Comparison of ENCODE assay signal across 13 cellular contexts in genomic region chr15:90819390-90819789, GRCh38. TPM values are rescaled to one million over a fixed set of nuclear protein-coding genes. Genes with fewer than 3 reads are reported as not detected.
DNase-seq lines count a peak whose midpoint lies in the region; ATAC-seq and TF ChIP-seq lines count a peak whose summit lies in the region.
"Had no signal": no experiment of that assay in that cellular context is flagged by ENCODE, and none has a peak within 500 bp of the region (broad histone marks: within the 10 kb centered on the region; RNA-seq: fewer than 3 reads in every experiment).

No MANE protein-coding gene starts in this region.

- POLR2A ChIA-PET in activated CD4-positive, alpha-beta memory T cell treated with anti-CD3 and anti-CD28 coated beads for 36 hours (lab: Charles Lee): no interaction called here

- H3K36me3 ChIP-seq in stomach: no peaks in the 10 kb centered on the region

- no peak for TF ChIP-seq CTCF in stomach (IDR thresholded peaks at IDR 0.05)

- peaks cover 1 to 40% (median 24%) of the 10 kb centered on the region in 4 donors for H3K4me1 ChIP-seq in stomach

- no peak for TF ChIP-seq EP300 in stomach (IDR thresholded peaks at IDR 0.05)

- intact Hi-C loops in activated CD4-positive, alpha-beta memory T cell treated with anti-CD3 and anti-CD28 coated beads for 36 hours (cut with micrococcal nuclease): loop anchor here (5.0 kb wide), 1 partner anchor 113 kb away; the partner anchor contains the start of gene HDDC3
- intact Hi-C loops in left ventricle myocardium superior (cut with micrococcal nuclease) (no loop called here), stomach (cut with DNase I; ENCODE audit: low total_unique reads) (no loop called here)

- no peaks in the 10 kb centered on the region for H3K27me3 ChIP-seq in stomach

- no peaks in the 10 kb centered on the region for H3K9me3 Mint-ChIP-seq in activated T-cell treated with anti-CD3 and anti-CD28 coated beads, Interleukin-2, amount 50 U/mL, for 24 hours
- H3K9me3 Mint-ChIP-seq in activated CD4-positive, alpha-beta memory T cell treated with anti-CD3 and anti-CD28 coated beads for 36 hours: no peaks in the 10 kb centered on the region
- H3K9me3 Mint-ChIP-seq: IgD-negative memory B cell, T-cell had no signal

- DNase-seq in activated T-cell treated with anti-CD3 and anti-CD28 coated beads, Interleukin-2, amount 50 U/mL, for 24 hours: no peak
- no peak for DNase-seq in activated T-cell treated with anti-CD3 and anti-CD28 coated beads for 4 hours
- no peak for DNase-seq in activated CD4-positive, alpha-beta memory T cell treated with anti-CD3 and anti-CD28 coated beads for 36 hours
- peak; percentile 80 for DNase-seq in left ventricle myocardium superior
- DNase-seq in stomach: peak; percentile 60
- DNase-seq in nucleus accumbens (lab: John Stamatoyannopoulos, UW): no peak
- DNase-seq in HCEC 1CT: no peak
- DNase-seq in inferior parietal cortex (ENCODE audit: extremely low spot score): no peak
- DNase-seq: NCI-H2081 treated with DMSO at 0.1 percent for 48 hours, NCI-H82, small intestine had no signal

- 85 to 95% (median 89%) methylated on average over 3 to 6 of the region's 6 CpGs for WGBS in stomach, 5 donors

- CTCF ChIA-PET in activated CD4-positive, alpha-beta memory T cell treated with anti-CD3 and anti-CD28 coated beads for 36 hours (lab: Charles Lee): no interaction called here

- H3K36me3 Mint-ChIP-seq in activated T-cell treated with anti-CD3 and anti-CD28 coated beads, Interleukin-2, amount 50 U/mL, for 24 hours (ENCODE audit: low read depth): peaks cover 21% of the 10 kb centered on the region
- peaks cover 14% of the 10 kb centered on the region for H3K36me3 Mint-ChIP-seq in activated CD4-positive, alpha-beta memory T cell treated with anti-CD3 and anti-CD28 coated beads for 36 hours
- H3K36me3 Mint-ChIP-seq: T-cell had no signal

- H3K9me3 ChIP-seq in stomach: no peaks in the 10 kb centered on the region

- no peak for TF ChIP-seq POLR2A in stomach (IDR thresholded peaks at IDR 0.05)

- no peaks in the 10 kb centered on the region for H3K27me3 Mint-ChIP-seq in activated T-cell treated with anti-CD3 and anti-CD28 coated beads, Interleukin-2, amount 50 U/mL, for 24 hours
- H3K27me3 Mint-ChIP-seq in activated CD4-positive, alpha-beta memory T cell treated with anti-CD3 and anti-CD28 coated beads for 36 hours: no peaks in the 10 kb centered on the region
- H3K27me3 Mint-ChIP-seq: IgD-negative memory B cell, T-cell had no signal

- peak; percentile 89 for ATAC-seq in left ventricle myocardium superior

- no peak overlapping the region for H3K4me3 ChIP-seq in stomach

- H3K4me3 Mint-ChIP-seq in activated T-cell treated with anti-CD3 and anti-CD28 coated beads, Interleukin-2, amount 50 U/mL, for 24 hours: no peak overlapping the region
- H3K4me3 Mint-ChIP-seq in activated CD4-positive, alpha-beta memory T cell treated with anti-CD3 and anti-CD28 coated beads for 36 hours: no peak overlapping the region

- H3K27ac Mint-ChIP-seq in activated T-cell treated with anti-CD3 and anti-CD28 coated beads, Interleukin-2, amount 50 U/mL, for 24 hours: peak overlapping the region; percentile 47
- peak overlapping the region; percentile 65 for H3K27ac Mint-ChIP-seq in activated CD4-positive, alpha-beta memory T cell treated with anti-CD3 and anti-CD28 coated beads for 36 hours
- H3K27ac Mint-ChIP-seq: T-cell had no signal

- no peak overlapping the region for H3K27ac ChIP-seq in stomach

- H3K4me1 Mint-ChIP-seq in activated T-cell treated with anti-CD3 and anti-CD28 coated beads, Interleukin-2, amount 50 U/mL, for 24 hours (ENCODE audit: low read depth): peaks cover 53% of the 10 kb centered on the region
- peaks cover 42% of the 10 kb centered on the region for H3K4me1 Mint-ChIP-seq in activated CD4-positive, alpha-beta memory T cell treated with anti-CD3 and anti-CD28 coated beads for 36 hours (ENCODE audit: low read depth)

RNA-seq across cellular contexts. Expression of gene FURIN, which starts 49.0 kb away (rescaled TPM):
- 100 to 1,000 TPM; 576 to 590 TPM for total RNA-seq in activated CD4-positive, alpha-beta memory T cell treated with anti-CD3 and anti-CD28 coated beads for 36 hours
- total RNA-seq in left ventricle myocardium superior (49.9 TPM), stomach (10 to 100 TPM; 32.7 to 81.1 (median 56.4) TPM)
- 10 to 100 TPM; 13.7 to 26.3 (median 21.0) TPM for polyA plus RNA-seq in stomach

Comparison
In these comparisons a context has a peak if more than half of its experiments do, and no peak if none do; other contexts are left out.
1. DNase-seq: peak in left ventricle myocardium superior (single experiment) and stomach (single experiment); none in activated T-cell treated with anti-CD3 and anti-CD28 coated beads, Interleukin-2, amount 50 U/mL, for 24 hours (single experiment), activated T-cell treated with anti-CD3 and anti-CD28 coated beads for 4 hours (single experiment), activated CD4-positive, alpha-beta memory T cell treated with anti-CD3 and anti-CD28 coated beads for 36 hours (single experiment), nucleus accumbens (0 of 56), HCEC 1CT (single experiment) and inferior parietal cortex (single experiment).
2. RNA of gene FURIN, which starts 49.0 kb away (total RNA-seq): 576 to 590 TPM in activated CD4-positive, alpha-beta memory T cell treated with anti-CD3 and anti-CD28 coated beads for 36 hours; 32.7 to 81.1 TPM in stomach and 49.9 TPM in left ventricle myocardium superior (single experiment); every median in the first group is over 4 times any median in the second.